ENCODE assay signal across 23 cellular contexts in genomic region chr19:8550070-8550469, GRCh38. TPM values are rescaled to one million over a fixed set of nuclear protein-coding genes. Genes with fewer than 3 reads are reported as not detected.
DNase-seq lines count a peak whose midpoint lies in the region; ATAC-seq and TF ChIP-seq lines count a peak whose summit lies in the region.
"Had no signal": no experiment of that assay in that cellular context is flagged by ENCODE, and none has a peak within 500 bp of the region (broad histone marks: within the 10 kb centered on the region; RNA-seq: fewer than 3 reads in every experiment).

No MANE protein-coding gene starts in this region.

- no peaks in the 10 kb centered on the region for H3K9me3 Mint-ChIP-seq in activated CD4-positive, alpha-beta memory T cell treated with anti-CD3 and anti-CD28 coated beads for 36 hours
- H3K9me3 Mint-ChIP-seq in activated CD4-positive, alpha-beta memory T cell treated with anti-CD3 and anti-CD28 coated beads, Interleukin-2, amount 10 ng/mL, durations not matched to agents 7 days and 5 days = no peaks in the 10 kb centered on the region
- no peaks in the 10 kb centered on the region for H3K9me3 Mint-ChIP-seq in immature natural killer cell
- H3K9me3 Mint-ChIP-seq: CD14-positive monocyte; CD4-positive, alpha-beta T cell; CD8-positive, alpha-beta memory T cell; HFFc6 had no signal

- H3K9me3 ChIP-seq in osteoblast (ENCODE audit: low read depth, low read length) (no peaks in the 10 kb centered on the region), testis (no peaks in the 10 kb centered on the region)
- H3K9me3 ChIP-seq: A549; BE2C; BLaER1 treated with 17β-estradiol and CSF1 and Interleukin-3, amounts not matched to agents 10 nM and 100 nM; HAP-1 had no signal

- H4K20me1 ChIP-seq in osteoblast (ENCODE audit: insufficient read depth, low read length) = no peaks in the 10 kb centered on the region

- H3K36me3 ChIP-seq in osteoblast (ENCODE audit: insufficient read depth, low read length) (no peaks in the 10 kb centered on the region), testis (ENCODE audit: low read depth, missing control alignments) (no peaks in the 10 kb centered on the region)
- H3K36me3 ChIP-seq: BE2C, HAP-1 had no signal

- H3K27ac ChIP-seq in osteoblast (ENCODE audit: low read depth, low read length) = no peak overlapping the region
- H3K27ac ChIP-seq in testis = no peak overlapping the region
- H3K27ac ChIP-seq: A549 had no signal

- intact Hi-C loops in activated CD4-positive, alpha-beta memory T cell treated with anti-CD3 and anti-CD28 coated beads for 36 hours (cut with micrococcal nuclease) = no loop called here
- intact Hi-C loops in testis (cut with DNase I; ENCODE audit: low total_unique reads) = no loop called here

- peak overlapping the region; percentile 5 for H3K27ac Mint-ChIP-seq in activated CD4-positive, alpha-beta memory T cell treated with anti-CD3 and anti-CD28 coated beads for 36 hours
- H3K27ac Mint-ChIP-seq in activated CD4-positive, alpha-beta memory T cell treated with anti-CD3 and anti-CD28 coated beads, Interleukin-2, amount 10 ng/mL, durations not matched to agents 7 days and 5 days = no peak overlapping the region
- peak overlapping the region in 4 of 6 donors; percentile 40 to 68 (median 44) for H3K27ac Mint-ChIP-seq in immature natural killer cell
- H3K27ac Mint-ChIP-seq: CD4-positive, alpha-beta T cell; HFFc6 had no signal

- DNase-seq in activated CD4-positive, alpha-beta memory T cell treated with anti-CD3 and anti-CD28 coated beads for 36 hours = no peak
- no peak for DNase-seq in activated CD4-positive, alpha-beta memory T cell treated with anti-CD3 and anti-CD28 coated beads, Interleukin-2, amount 10 ng/mL, durations not matched to agents 7 days and 5 days
- DNase-seq in immature natural killer cell (no peak), osteoblast (ENCODE audit: insufficient read length, low spot score, missing footprints) (peak; percentile 44), testis (no peak)
- DNase-seq: 8988T; ACHN; AML-193; BE2C; CD4-positive, alpha-beta T cell; CD8-positive, alpha-beta memory T cell; DMS53; DMS79 treated with DMSO at 0.1 percent for 48 hours; GF-D8; GOT3; HFFc6 had no signal

- no peaks in the 10 kb centered on the region for H3K79me2 ChIP-seq in osteoblast (ENCODE audit: insufficient read depth, low read length)

- no peak overlapping the region for H2AFZ ChIP-seq in osteoblast (ENCODE audit: low read length)

- TF ChIP-seq POLR2A in testis (IDR thresholded peaks at IDR 0.05) = no peak

- peaks cover 25% of the 10 kb centered on the region for H3K36me3 Mint-ChIP-seq in activated CD4-positive, alpha-beta memory T cell treated with anti-CD3 and anti-CD28 coated beads for 36 hours
- H3K36me3 Mint-ChIP-seq in activated CD4-positive, alpha-beta memory T cell treated with anti-CD3 and anti-CD28 coated beads, Interleukin-2, amount 10 ng/mL, durations not matched to agents 7 days and 5 days (ENCODE audit: low read depth) = peaks cover 77% of the 10 kb centered on the region
- peaks cover 15 to 44% (median 20%) of the 10 kb centered on the region in 3 donors for H3K36me3 Mint-ChIP-seq in immature natural killer cell

- H3K27me3 ChIP-seq in osteoblast (ENCODE audit: insufficient read depth, low read length) = no peaks in the 10 kb centered on the region
- H3K27me3 ChIP-seq in testis = no peaks in the 10 kb centered on the region
- H3K27me3 ChIP-seq: BE2C; BLaER1 treated with 17β-estradiol and CSF1 and Interleukin-3, amounts not matched to agents 10 nM and 100 nM had no signal

- POLR2A ChIA-PET in activated CD4-positive, alpha-beta memory T cell treated with anti-CD3 and anti-CD28 coated beads for 36 hours (lab: Charles Lee) = no interaction called here
- POLR2A ChIA-PET in activated CD4-positive, alpha-beta memory T cell treated with anti-CD3 and anti-CD28 coated beads, Interleukin-2, amount 10 ng/mL, durations not matched to agents 7 days and 5 days (lab: Charles Lee) = interaction anchor here (1.2 to 1.4 kb wide), 4 partner anchors 8 to 29 kb away, joined by 3 to 4 read pairs (median 3); no protein-coding TSS in a partner anchor

- H3K4me1 Mint-ChIP-seq in activated CD4-positive, alpha-beta memory T cell treated with anti-CD3 and anti-CD28 coated beads for 36 hours (ENCODE audit: low read depth) = no peaks in the 10 kb centered on the region
- peaks cover 3% of the 10 kb centered on the region for H3K4me1 Mint-ChIP-seq in activated CD4-positive, alpha-beta memory T cell treated with anti-CD3 and anti-CD28 coated beads, Interleukin-2, amount 10 ng/mL, durations not matched to agents 7 days and 5 days
- peaks cover 34 to 36% of the 10 kb centered on the region in 2 donors for H3K4me1 Mint-ChIP-seq in immature natural killer cell
- H3K4me1 Mint-ChIP-seq: CD14-positive monocyte had no signal

- no peak for ATAC-seq in GM18867 (IDR thresholded peaks at IDR 0.05; ENCODE audit: unreplicated experiment)
- ATAC-seq: A549 had no signal

- H3K4me3 ChIP-seq in osteoblast (ENCODE audit: insufficient read depth, low read length) = no peak overlapping the region
- H3K4me3 ChIP-seq in testis = no peak overlapping the region
- H3K4me3 ChIP-seq: A549; BLaER1 treated with 17β-estradiol and CSF1 and Interleukin-3, amounts not matched to agents 10 nM and 100 nM; HAP-1 had no signal

- no peaks in the 10 kb centered on the region for H3K27me3 Mint-ChIP-seq in activated CD4-positive, alpha-beta memory T cell treated with anti-CD3 and anti-CD28 coated beads for 36 hours
- no peaks in the 10 kb centered on the region for H3K27me3 Mint-ChIP-seq in activated CD4-positive, alpha-beta memory T cell treated with anti-CD3 and anti-CD28 coated beads, Interleukin-2, amount 10 ng/mL, durations not matched to agents 7 days and 5 days
- peaks cover 2 to 7% (median 4%) of the 10 kb centered on the region in 3 donors for H3K27me3 Mint-ChIP-seq in immature natural killer cell (ENCODE audit: low read depth in 3 of 3)
- H3K27me3 Mint-ChIP-seq: CD4-positive, alpha-beta T cell had no signal

- H3K4me2 ChIP-seq in osteoblast (ENCODE audit: insufficient read depth, low read length) = no peak overlapping the region
- H3K4me2 ChIP-seq: A549; BLaER1 treated with 17β-estradiol and CSF1 and Interleukin-3, amounts not matched to agents 10 nM and 100 nM had no signal

- CTCF ChIA-PET in activated CD4-positive, alpha-beta memory T cell treated with anti-CD3 and anti-CD28 coated beads for 36 hours (lab: Charles Lee) = interaction anchor here (0.6 to 1.6 kb wide), 3 partner anchors 29 to 98 kb away, joined by 3 to 9 read pairs (median 5); no protein-coding TSS in a partner anchor
- CTCF ChIA-PET in activated CD4-positive, alpha-beta memory T cell treated with anti-CD3 and anti-CD28 coated beads, Interleukin-2, amount 10 ng/mL, durations not matched to agents 7 days and 5 days (lab: Charles Lee) = no interaction called here

- TF ChIP-seq CTCF in osteoblast (IDR thresholded peaks at IDR 0.05; ENCODE audit: extremely low read depth, low read depth, low read length) (no peak), testis (IDR thresholded peaks at IDR 0.05) (no peak)

- WGBS in testis, 2 donors = 93 to 100% methylated on average over 6 to 15 of the region's 15 CpGs

- H3K4me3 Mint-ChIP-seq in activated CD4-positive, alpha-beta memory T cell treated with anti-CD3 and anti-CD28 coated beads for 36 hours = no peak overlapping the region
- no peak overlapping the region for H3K4me3 Mint-ChIP-seq in activated CD4-positive, alpha-beta memory T cell treated with anti-CD3 and anti-CD28 coated beads, Interleukin-2, amount 10 ng/mL, durations not matched to agents 7 days and 5 days
- H3K4me3 Mint-ChIP-seq in immature natural killer cell = no peak overlapping the region
- H3K4me3 Mint-ChIP-seq: CD14-positive monocyte; CD4-positive, alpha-beta T cell; CD8-positive, alpha-beta memory T cell; HFFc6 had no signal

- H3K4me1 ChIP-seq in osteoblast (ENCODE audit: insufficient read depth, low read length) = no peaks in the 10 kb centered on the region
- no peaks in the 10 kb centered on the region for H3K4me1 ChIP-seq in testis
- H3K4me1 ChIP-seq: A549, BE2C, HAP-1 had no signal

RNA-seq across cellular contexts. Expression of gene MYO1F, which starts 27.2 kb away (rescaled TPM):
- total RNA-seq in activated CD4-positive, alpha-beta memory T cell treated with anti-CD3 and anti-CD28 coated beads for 36 hours = 10 to 100 TPM; 48.7 to 50.1 TPM
- 100 to 1,000 TPM; 420 TPM for total RNA-seq in activated CD4-positive, alpha-beta memory T cell treated with anti-CD3 and anti-CD28 coated beads, Interleukin-2, amount 10 ng/mL, durations not matched to agents 7 days and 5 days
- polyA plus RNA-seq in immature natural killer cell (100 to 1,000 TPM; 104 to 340 (median 110) TPM), testis (ENCODE audit: insufficient read depth, low read depth, low replicate concordance) (5.9 TPM)
- total RNA-seq in osteoblast (under 0.01 and 0.72 TPM in 2 replicates), testis (1 to 10 TPM; 4.7 to 6.7 TPM)
- total RNA-seq: Daoy, G401 had no signal

RNA-seq across cellular contexts. Expression of gene ZNF414, which starts 36.1 kb away (rescaled TPM):
- 10 to 100 TPM; 19.7 to 24.6 TPM for total RNA-seq in activated CD4-positive, alpha-beta memory T cell treated with anti-CD3 and anti-CD28 coated beads for 36 hours
- 10 to 100 TPM; 29.7 to 33.3 TPM for total RNA-seq in activated CD4-positive, alpha-beta memory T cell treated with anti-CD3 and anti-CD28 coated beads, Interleukin-2, amount 10 ng/mL, durations not matched to agents 7 days and 5 days
- 10 to 100 TPM in 1 of 3 donors, 1 to 10 TPM in 2; 6.0 to 20.8 (median 8.3) TPM for polyA plus RNA-seq in immature natural killer cell
- 2.9 and 6.9 TPM in 2 replicates for total RNA-seq in osteoblast
- total RNA-seq in testis = 10 to 100 TPM; 35.8 to 46.8 TPM
- 33.9 TPM for polyA plus RNA-seq in testis (ENCODE audit: insufficient read depth, low read depth, low replicate concordance)
- total RNA-seq: G401 had no signal

RNA-seq across cellular contexts. Expression of gene PRAM1, which starts 47.6 kb away (rescaled TPM):
- total RNA-seq in activated CD4-positive, alpha-beta memory T cell treated with anti-CD3 and anti-CD28 coated beads for 36 hours = under 1 TPM; 0.73 to 1.00 TPM
- total RNA-seq in activated CD4-positive, alpha-beta memory T cell treated with anti-CD3 and anti-CD28 coated beads, Interleukin-2, amount 10 ng/mL, durations not matched to agents 7 days and 5 days = under 1 TPM; 0.58 to 0.63 TPM
- 1 to 10 TPM; 1.9 to 3.7 (median 2.5) TPM for polyA plus RNA-seq in immature natural killer cell
- total RNA-seq in osteoblast = under 0.01 TPM in 1 of 2 replicates, not detected in the other
- 1 to 10 TPM; 1.7 to 2.1 TPM for total RNA-seq in testis
- 2.8 TPM for polyA plus RNA-seq in testis (ENCODE audit: insufficient read depth, low read depth, low replicate concordance)
- total RNA-seq: Daoy, G401 had no signal

Comparison
In these comparisons a context has a peak if more than half of its experiments do, and no peak if none do; other contexts are left out.
1. RNA of gene MYO1F, which starts 27.2 kb away (total RNA-seq): 420 TPM in activated CD4-positive, alpha-beta memory T cell treated with anti-CD3 and anti-CD28 coated beads, Interleukin-2, amount 10 ng/mL, durations not matched to agents 7 days and 5 days; 48.7 to 50.1 TPM in activated CD4-positive, alpha-beta memory T cell treated with anti-CD3 and anti-CD28 coated beads for 36 hours, 4.7 to 6.7 TPM in testis and under 0.01 to 0.72 TPM in osteoblast; every median in the first group is over 4 times any median in the second.